Comparison of ENCODE assay signal across 6 cellular contexts in genomic region chr19:48713041-48713863, GRCh38. TPM values are rescaled to one million over a fixed set of nuclear protein-coding genes. Genes with fewer than 3 reads are reported as not detected.
A peak's percentile ranks its signal among the peaks of the same experiment; 100 is the strongest.
DNase-seq lines count a peak whose midpoint lies in the region; ATAC-seq, FAIRE-seq and TF ChIP-seq lines count a peak whose summit lies in the region.

No MANE protein-coding gene starts in this region.

- peak; percentile 91 for FAIRE-seq in K562 (lab: Jason Lieb, UNC)

- POLR2A ChIA-PET in K562 (lab: Yijun Ruan, JAX), result interaction anchor here (0.6 to 1.5 kb wide), 8 partner anchors 11 to 181 kb away, joined by 3 to 10 read pairs (median 3); partner anchors contain the start of gene SPHK2

- H3K79me2 ChIP-seq in K562 (ENCODE audit: control insufficient read depth, insufficient read depth, low read length), result peaks cover 7% of the 10 kb centered on the region; the same call in 1 of the 3 replicates

- no peak for TF ChIP-seq EP300 in K562 (IDR thresholded peaks at IDR 0.05; ENCODE audit: low read length)

- H3K9me3 Mint-ChIP-seq in nephron progenitor cell, result peaks cover 20% of the 10 kb centered on the region

- 5% methylated on average over 17 of the region's 25 CpGs for WGBS in K562 (ENCODE audit: insufficient coverage, low coverage, missing lambda C conversion rate)

- peaks cover 55% of the 10 kb centered on the region for H3K4me1 Mint-ChIP-seq in nephron progenitor cell

- H3K4me2 ChIP-seq in K562 (ENCODE audit: insufficient read depth, low read length), result peak overlapping the region; percentile 84

- peak overlapping the region; percentile 92 for H2AFZ ChIP-seq in K562 (ENCODE audit: low read depth, low read length)

- TF ChIP-seq RAD21 in K562 (CRISPR knock-in tag; conservative IDR thresholded peaks at IDR 0.05 in 1 of 2, IDR thresholded peaks at IDR 0.05 in 1 of 2), result no peak

- intact Hi-C loops in K562 (cut with micrococcal nuclease), result no loop called here

- no peaks in the 10 kb centered on the region for H3K27me3 ChIP-seq in K562 (ENCODE audit: control insufficient read depth in 2 of 2, insufficient read depth in 2 of 2, low read length in 2 of 2)

- peaks cover 16% of the 10 kb centered on the region for H3K36me3 Mint-ChIP-seq in nephron progenitor cell (ENCODE audit: low read depth)

- peak; percentile 26 for DNase-seq in activated CD4-positive, alpha-beta T cell treated with anti-CD3 and anti-CD28 coated beads for 48 hours
- DNase-seq in activated CD4-positive, alpha-beta T cell treated with anti-CD3 and anti-CD28 coated beads, Interleukin-2, amount 50 U/mL, for 48 hours, result no peak
- DNase-seq in K562 (ENCODE audit: extremely low read depth in 1 of 4, low spot score in 3 of 4) (peak; percentile 63 to 71 (median 66)), nephron progenitor cell (peak; percentile 32), OCI-M2 (lab: John Stamatoyannopoulos, UW; ENCODE audit: unreplicated experiment) (no peak)

- TF ChIP-seq CTCF in K562 (IDR thresholded peaks at IDR 0.05 in 2 of 3, conservative IDR thresholded peaks at IDR 0.05 in 1 of 3; ENCODE audit: insufficient read depth in 2 of 3, low read depth in 1 of 3, low read length in 3 of 3) (peak; percentile 33 to 49 (median 39); a peak in 5 of 6 replicates), nephron progenitor cell (IDR thresholded peaks at IDR 0.05) (peak; percentile 26)

- peaks cover 18 to 47% of the 10 kb centered on the region in 2 experiments for H3K4me1 ChIP-seq in K562 (replicated peaks in 1 of 2; ENCODE audit: control insufficient read depth in 2 of 2, insufficient read depth in 2 of 2, low read length in 2 of 2)

- peak overlapping the region; percentile 34; the same call in 1 of the 3 replicates for H3K27ac ChIP-seq in K562 (ENCODE audit: extremely low read depth, low read depth, low read length)

- CTCF ChIA-PET in K562 (lab: Yijun Ruan, JAX; ENCODE audit: low intra/inter-chr PET ratio), result no interaction called here

- H3K4me3 ChIP-seq in K562, result peak overlapping the region; percentile 73

- BruUV-seq in K562 (replicated peaks; lab: Mats Ljungman, UMichigan), result TSS peak; percentile 56

- no peaks in the 10 kb centered on the region for H3K36me3 ChIP-seq in K562 (ENCODE audit: control insufficient read depth, insufficient read depth, low read length)

- no peak for TF ChIP-seq POLR2A in K562 (conservative IDR thresholded peaks at IDR 0.05)

- in situ Hi-C loops in K562 (cut with MboI), result no loop called here

- H3K9me3 ChIP-seq in K562 (replicated peaks; ENCODE audit: control insufficient read depth, insufficient read depth, low read depth, low read length), result no peaks in the 10 kb centered on the region

- peaks cover 14% of the 10 kb centered on the region for H3K27me3 Mint-ChIP-seq in nephron progenitor cell (ENCODE audit: low read depth, poor library complexity)

- H4K20me1 ChIP-seq in K562 (replicated peaks; ENCODE audit: control insufficient read depth, insufficient read depth, low read length), result no peaks in the 10 kb centered on the region

- H3K9me1 ChIP-seq in K562 (ENCODE audit: control insufficient read depth, insufficient read depth, low read length), result no peaks in the 10 kb centered on the region

- H3K9ac ChIP-seq in K562 (ENCODE audit: insufficient read depth in 1 of 2, low read depth in 2 of 2, low read length in 2 of 2), result peak overlapping the region; percentile 51 to 87

- peak overlapping the region; percentile 88 for H3K4me3 Mint-ChIP-seq in nephron progenitor cell

- ATAC-seq in K562 (peak; percentile 50), GM18907 (IDR thresholded peaks at IDR 0.05; ENCODE audit: unreplicated experiment) (no peak)

- H3K27ac Mint-ChIP-seq in nephron progenitor cell, result no peak overlapping the region

RNA-seq across cellular contexts. Expression of gene MAMSTR, which starts 6.3 kb away (rescaled TPM):
- total RNA-seq in K562 (2011; cell fraction: chromatin; rRNA removed; ENCODE audit: low replicate concordance), result 1.8 and 3.4 TPM in 2 replicates
- total RNA-seq in K562 (2011; cell fraction: nucleolus; rRNA removed), result 2.5 and 3.2 TPM in 2 replicates
- total RNA-seq in K562 (2011; cell fraction: nucleoplasm; rRNA removed), result 2.4 and 2.7 TPM in 2 replicates
- total RNA-seq in K562 (2014; rRNA removed) (0.27 and 0.45 TPM in 2 replicates), K562 (2014; rRNA removed; fragmentation: Illumina TruSeq; extraction: Trizol) (0.22 and 0.29 TPM in 2 replicates), K562 (2015; rRNA removed; fragmentation: Illumina TruSeq; extraction: Trizol) (0.49 and 0.51 TPM in 2 replicates), K562 (2021) (1.00 and 1.3 TPM in 2 replicates)
- polyA plus RNA-seq in K562 (2011; rRNA removed) (0.27 and 0.29 TPM in 2 replicates), K562 (2014; fragmentation: Illumina TruSeq; extraction: Trizol) (0.55 and 0.73 TPM in 2 replicates), K562 (2014; fragmentation: Nextera tagmentation; extraction: Ambion mirVana) (under 1 TPM in 1 of 2 experiments, not detected in 1; 0.08 TPM), K562 (2014; rRNA removed) (0.84 and 0.91 TPM in 2 replicates)
- 0.37 and 0.70 TPM in 2 replicates for polyA plus RNA-seq in K562 (2011; cell fraction: cytosol; rRNA removed)
- polyA plus RNA-seq in K562 (2011; cell fraction: nucleus; rRNA removed), result 0.66 and 0.73 TPM in 2 replicates
- 0.50 and 0.64 TPM in 2 replicates for polyA plus RNA-seq in K562 (2012)
- 0.35 and 0.51 TPM in 2 replicates for polyA minus RNA-seq in K562 (2011; rRNA and poly(A)+ RNA removed)
- polyA minus RNA-seq in K562 (2011; cell fraction: cytosol; rRNA and poly(A)+ RNA removed), result not detected in 2 replicates
- polyA minus RNA-seq in K562 (2011; cell fraction: nucleus; rRNA and poly(A)+ RNA removed), result 0.67 and 0.78 TPM in 2 replicates

RNA-seq across cellular contexts. Expression of gene FUT2, which starts 17.5 kb away (rescaled TPM):
- total RNA-seq in K562 (2011; cell fraction: chromatin; rRNA removed; ENCODE audit: low replicate concordance), result not detected in 2 replicates
- total RNA-seq in K562 (2011; cell fraction: nucleolus; rRNA removed), result not detected in 2 replicates
- not detected in 2 replicates for total RNA-seq in K562 (2011; cell fraction: nucleoplasm; rRNA removed)
- not detected in 2 replicates for total RNA-seq in K562 (2014; rRNA removed)
- total RNA-seq in K562 (2014; rRNA removed; fragmentation: Illumina TruSeq; extraction: Trizol), result not detected in 2 replicates
- not detected in 2 replicates for total RNA-seq in K562 (2015; rRNA removed; fragmentation: Illumina TruSeq; extraction: Trizol)
- total RNA-seq in K562 (2021), result not detected in 2 replicates
- polyA plus RNA-seq in K562 (2011; rRNA removed), result not detected in 2 replicates
- not detected in 2 replicates for polyA plus RNA-seq in K562 (2011; cell fraction: cytosol; rRNA removed)
- polyA plus RNA-seq in K562 (2011; cell fraction: nucleus; rRNA removed), result not detected in 2 replicates
- polyA plus RNA-seq in K562 (2012), result 0.21 and 0.40 TPM in 2 replicates
- not detected in 2 replicates for polyA plus RNA-seq in K562 (2014; fragmentation: Illumina TruSeq; extraction: Trizol)
- polyA plus RNA-seq in K562 (2014; fragmentation: Nextera tagmentation; extraction: Ambion mirVana), result under 1 TPM; 0.03 to 0.04 TPM
- not detected in 2 replicates for polyA plus RNA-seq in K562 (2014; rRNA removed)
- polyA minus RNA-seq in K562 (2011; rRNA and poly(A)+ RNA removed), result not detected in 2 replicates
- not detected in 2 replicates for polyA minus RNA-seq in K562 (2011; cell fraction: cytosol; rRNA and poly(A)+ RNA removed)
- not detected in 2 replicates for polyA minus RNA-seq in K562 (2011; cell fraction: nucleus; rRNA and poly(A)+ RNA removed)

RNA-seq across cellular contexts. Expression of gene RASIP1, which starts 27.2 kb away (rescaled TPM):
- 10.4 and 13.7 TPM in 2 replicates for total RNA-seq in K562 (2011; cell fraction: chromatin; rRNA removed; ENCODE audit: low replicate concordance)
- total RNA-seq in K562 (2011; cell fraction: nucleolus; rRNA removed), result 7.4 and 8.8 TPM in 2 replicates
- 10.0 and 11.1 TPM in 2 replicates for total RNA-seq in K562 (2011; cell fraction: nucleoplasm; rRNA removed)
- total RNA-seq in K562 (2014; rRNA removed) (2.7 and 3.7 TPM in 2 replicates), K562 (2014; rRNA removed; fragmentation: Illumina TruSeq; extraction: Trizol) (0.58 and 0.61 TPM in 2 replicates), K562 (2015; rRNA removed; fragmentation: Illumina TruSeq; extraction: Trizol) (1.4 and 1.7 TPM in 2 replicates), K562 (2021) (3.4 and 4.6 TPM in 2 replicates)
- polyA plus RNA-seq in K562 (2011; rRNA removed) (1.4 and 2.1 TPM in 2 replicates), K562 (2014; fragmentation: Illumina TruSeq; extraction: Trizol) (1.5 and 2.6 TPM in 2 replicates), K562 (2014; fragmentation: Nextera tagmentation; extraction: Ambion mirVana) (under 1 TPM; 0.20 to 0.24 TPM), K562 (2014; rRNA removed) (4.7 and 6.1 TPM in 2 replicates)
- 2.3 and 3.3 TPM in 2 replicates for polyA plus RNA-seq in K562 (2011; cell fraction: cytosol; rRNA removed)
- polyA plus RNA-seq in K562 (2011; cell fraction: nucleus; rRNA removed), result 5.2 and 8.5 TPM in 2 replicates
- 3.2 and 5.2 TPM in 2 replicates for polyA plus RNA-seq in K562 (2012)
- polyA minus RNA-seq in K562 (2011; rRNA and poly(A)+ RNA removed), result 1.1 and 1.6 TPM in 2 replicates
- polyA minus RNA-seq in K562 (2011; cell fraction: cytosol; rRNA and poly(A)+ RNA removed), result 1.0 and 4.6 TPM in 2 replicates
- 1.3 and 2.0 TPM in 2 replicates for polyA minus RNA-seq in K562 (2011; cell fraction: nucleus; rRNA and poly(A)+ RNA removed)

RNA-seq across cellular contexts. Expression of gene IZUMO1, which starts 33.5 kb away (rescaled TPM):
- total RNA-seq in K562 (2011; cell fraction: chromatin; rRNA removed; ENCODE audit: low replicate concordance), result 23.8 and 28.5 TPM in 2 replicates
- total RNA-seq in K562 (2011; cell fraction: nucleolus; rRNA removed), result 10.5 and 17.9 TPM in 2 replicates
- 18.7 and 19.0 TPM in 2 replicates for total RNA-seq in K562 (2011; cell fraction: nucleoplasm; rRNA removed)
- 0.14 and 0.78 TPM in 2 replicates for total RNA-seq in K562 (2014; rRNA removed)
- total RNA-seq in K562 (2014; rRNA removed; fragmentation: Illumina TruSeq; extraction: Trizol), result 0.61 and 1.3 TPM in 2 replicates
- 0.40 and 0.49 TPM in 2 replicates for total RNA-seq in K562 (2015; rRNA removed; fragmentation: Illumina TruSeq; extraction: Trizol)
- 2.1 and 2.2 TPM in 2 replicates for total RNA-seq in K562 (2021)
- polyA plus RNA-seq in K562 (2011; rRNA removed), result 0.54 and 0.57 TPM in 2 replicates
- polyA plus RNA-seq in K562 (2011; cell fraction: cytosol; rRNA removed), result 0.16 and 0.67 TPM in 2 replicates
- 3.1 and 3.5 TPM in 2 replicates for polyA plus RNA-seq in K562 (2011; cell fraction: nucleus; rRNA removed)
- polyA plus RNA-seq in K562 (2012), result 1.4 and 1.7 TPM in 2 replicates
- polyA plus RNA-seq in K562 (2014; fragmentation: Illumina TruSeq; extraction: Trizol), result 0.29 and 1.1 TPM in 2 replicates
- under 1 TPM; 0.24 to 0.73 TPM for polyA plus RNA-seq in K562 (2014; fragmentation: Nextera tagmentation; extraction: Ambion mirVana)
- polyA plus RNA-seq in K562 (2014; rRNA removed), result 0.39 and 1.2 TPM in 2 replicates
- 0.63 TPM in 1 of 2 replicates, not detected in the other for polyA minus RNA-seq in K562 (2011; rRNA and poly(A)+ RNA removed)
- not detected in 2 replicates for polyA minus RNA-seq in K562 (2011; cell fraction: cytosol; rRNA and poly(A)+ RNA removed)
- 0.67 and 0.89 TPM in 2 replicates for polyA minus RNA-seq in K562 (2011; cell fraction: nucleus; rRNA and poly(A)+ RNA removed)

RNA-seq across cellular contexts. Expression of gene FUT1, which starts 39.2 kb away (rescaled TPM):
- total RNA-seq in K562 (2011; cell fraction: chromatin; rRNA removed; ENCODE audit: low replicate concordance), result 53.2 and 80.3 TPM in 2 replicates
- 51.5 and 67.9 TPM in 2 replicates for total RNA-seq in K562 (2011; cell fraction: nucleolus; rRNA removed)
- 56.0 and 63.6 TPM in 2 replicates for total RNA-seq in K562 (2011; cell fraction: nucleoplasm; rRNA removed)
- total RNA-seq in K562 (2014; rRNA removed) (15.5 and 17.2 TPM in 2 replicates), K562 (2014; rRNA removed; fragmentation: Illumina TruSeq; extraction: Trizol) (8.9 TPM in 2 replicates), K562 (2015; rRNA removed; fragmentation: Illumina TruSeq; extraction: Trizol) (5.0 TPM in 2 replicates), K562 (2021) (18.5 and 19.6 TPM in 2 replicates)
- polyA plus RNA-seq in K562 (2011; rRNA removed) (3.2 and 5.0 TPM in 2 replicates), K562 (2014; fragmentation: Illumina TruSeq; extraction: Trizol) (7.9 and 8.8 TPM in 2 replicates), K562 (2014; fragmentation: Nextera tagmentation; extraction: Ambion mirVana) (1 to 10 TPM; 2.3 to 3.1 TPM), K562 (2014; rRNA removed) (16.3 and 18.3 TPM in 2 replicates)
- polyA plus RNA-seq in K562 (2011; cell fraction: cytosol; rRNA removed), result 2.2 and 4.8 TPM in 2 replicates
- polyA plus RNA-seq in K562 (2011; cell fraction: nucleus; rRNA removed), result 5.3 and 17.6 TPM in 2 replicates
- polyA plus RNA-seq in K562 (2012), result 4.8 and 9.2 TPM in 2 replicates
- polyA minus RNA-seq in K562 (2011; rRNA and poly(A)+ RNA removed), result 1.1 and 3.1 TPM in 2 replicates
- polyA minus RNA-seq in K562 (2011; cell fraction: cytosol; rRNA and poly(A)+ RNA removed), result 1.4 and 4.4 TPM in 2 replicates
- polyA minus RNA-seq in K562 (2011; cell fraction: nucleus; rRNA and poly(A)+ RNA removed), result 3.2 and 5.3 TPM in 2 replicates

Comparison
In these comparisons a context has a peak if more than half of its experiments do, and no peak if none do; other contexts are left out.
1. DNase-seq: peak in activated CD4-positive, alpha-beta T cell treated with anti-CD3 and anti-CD28 coated beads for 48 hours (single experiment), K562 (4 of 4) and nephron progenitor cell (single experiment); none in activated CD4-positive, alpha-beta T cell treated with anti-CD3 and anti-CD28 coated beads, Interleukin-2, amount 50 U/mL, for 48 hours (0 of 2) and OCI-M2 (single experiment).